11 cellular contexts compared by ENCODE assay signal in the genomic region with DNA sequence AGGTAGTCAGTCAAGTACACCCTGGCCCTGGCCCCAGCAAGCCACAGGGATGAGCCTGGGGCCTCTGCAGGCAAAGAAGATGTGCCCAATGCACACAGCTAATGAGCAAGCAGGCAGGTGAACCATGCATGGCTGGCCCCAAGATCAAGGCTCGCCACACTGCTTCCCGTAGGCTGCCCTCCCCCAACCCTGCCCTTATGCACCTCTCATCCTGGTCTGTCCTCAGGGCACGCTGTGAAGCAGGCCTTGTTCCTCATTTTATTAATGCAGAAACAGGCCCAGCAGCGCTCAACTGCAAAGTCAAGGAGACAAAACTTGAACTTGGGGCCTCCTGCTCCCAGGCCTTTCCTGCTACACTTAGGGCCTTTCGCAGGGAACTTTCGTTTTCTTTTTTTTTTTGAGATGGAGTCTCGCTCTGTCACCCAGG. TPM values are rescaled to one million over a fixed set of nuclear protein-coding genes. Genes with fewer than 3 reads are reported as not detected.
A peak's percentile ranks its signal among the peaks of the same experiment; 100 is the strongest.
DNase-seq lines count a peak whose midpoint lies in the region; ATAC-seq and TF ChIP-seq lines count a peak whose summit lies in the region.
"Had no signal": no experiment of that assay in that cellular context is flagged by ENCODE, and none has a peak within 500 bp of the region (broad histone marks: within the 10 kb centered on the region; RNA-seq: fewer than 3 reads in every experiment).

No MANE protein-coding gene starts in this region.

- no peak overlapping the region for H3K4me2 ChIP-seq in trophoblast cell (ENCODE audit: low read length)
- no peak overlapping the region for H3K4me2 ChIP-seq in GM23248 (ENCODE audit: unreplicated experiment)

- H3K27me3 ChIP-seq in trophoblast cell (ENCODE audit: insufficient read depth, low read length) (no peaks in the 10 kb centered on the region), GM23248 (replicated peaks; ENCODE audit: insufficient read depth) (no peaks in the 10 kb centered on the region)

- TF ChIP-seq CTCF in WTC11 (IDR thresholded peaks at IDR 0.05): no peak

- H3K9me3 Mint-ChIP-seq in WTC11 (no peaks in the 10 kb centered on the region), immature natural killer cell (no peaks in the 10 kb centered on the region)

- H3K79me1 ChIP-seq in trophoblast cell (ENCODE audit: low read length): peaks cover 31% of the 10 kb centered on the region

- H3K27ac ChIP-seq in KOPT-K1 (ENCODE audit: low read depth, low read length, poor library complexity, severe bottlenecking): peak overlapping the region; percentile 63
- H3K27ac ChIP-seq in trophoblast cell (ENCODE audit: low read depth, low read length): no peak overlapping the region
- no peak overlapping the region for H3K27ac ChIP-seq in GM23248

- H3K4me1 ChIP-seq in trophoblast cell (ENCODE audit: control insufficient read depth in 1 of 2, insufficient read depth in 2 of 2, low read length in 2 of 2) (peaks cover 41 to 53% of the 10 kb centered on the region in 2 experiments), GM23248 (ENCODE audit: insufficient read depth) (peaks cover 15% of the 10 kb centered on the region)

- H3K27ac Mint-ChIP-seq in WTC11 (peak overlapping the region; percentile 75), immature natural killer cell (no peak overlapping the region)

- H3K4ac ChIP-seq in trophoblast cell (ENCODE audit: low read depth, low read length): no peak overlapping the region

- DNase-seq in NCI-H510A treated with DMSO at 0.1 percent for 48 hours (lab: John Stamatoyannopoulos, UW) (peak; percentile 14), NCI-H510A (lab: John Stamatoyannopoulos, UW) (no peak), WTC11 (ENCODE audit: low spot score) (no peak), trophoblast cell (peak; percentile 83 to 90), immature natural killer cell (no peak), GM23248 (no peak)
- DNase-seq: KG1, NCI-H446, substantia nigra had no signal

- H3K4me3 ChIP-seq in trophoblast cell (ENCODE audit: low read depth, low read length) (no peak overlapping the region), GM23248 (no peak overlapping the region)

- no peaks in the 10 kb centered on the region for H3F3A ChIP-seq in GM23248 (ENCODE audit: insufficient read depth)

- peak overlapping the region; percentile 48 for H4K91ac ChIP-seq in trophoblast cell (ENCODE audit: low read depth, low read length)

- H3K36me3 ChIP-seq in KOPT-K1 (ENCODE audit: insufficient read depth, low read length): no peaks in the 10 kb centered on the region
- H3K36me3 ChIP-seq in trophoblast cell (ENCODE audit: control insufficient read depth in 1 of 2, insufficient read depth in 2 of 2, low read length in 2 of 2): no peaks in the 10 kb centered on the region
- H3K36me3 ChIP-seq in GM23248 (ENCODE audit: low read depth): no peaks in the 10 kb centered on the region

- H3K18ac ChIP-seq in trophoblast cell (ENCODE audit: low read length): no peak overlapping the region

- H3K4me1 Mint-ChIP-seq in WTC11: peaks cover 77% of the 10 kb centered on the region
- H3K4me1 Mint-ChIP-seq in immature natural killer cell: peaks cover 31 to 36% of the 10 kb centered on the region in 2 donors

- H4K8ac ChIP-seq in trophoblast cell (ENCODE audit: low read depth, low read length): no peak overlapping the region

- peak overlapping the region; percentile 37 for H2BK120ac ChIP-seq in trophoblast cell (ENCODE audit: insufficient read depth, low read length, poor library complexity)

- H2BK12ac ChIP-seq in trophoblast cell (ENCODE audit: low read length): peak overlapping the region; percentile 85

- H3K23ac ChIP-seq in trophoblast cell (ENCODE audit: low read length): no peak overlapping the region

- no peak overlapping the region for H4K12ac ChIP-seq in trophoblast cell (ENCODE audit: low read depth, low read length)

- H3K27me3 Mint-ChIP-seq in WTC11 (ENCODE audit: low read depth) (no peaks in the 10 kb centered on the region; the same call in 1 of the 2 replicates), immature natural killer cell (ENCODE audit: low read depth in 3 of 3) (peaks cover 0 to 6% (median 2%) of the 10 kb centered on the region in 3 donors)

- CTCF ChIA-PET in WTC11 (lab: Charles Lee): interaction anchor here (0.6 to 4.5 kb wide), 6 partner anchors 35 to 93 kb away, joined by 3 to 25 read pairs (median 4); no protein-coding TSS in a partner anchor

- no peak for ATAC-seq in WTC11
- no peak for ATAC-seq in HG03097 (IDR thresholded peaks at IDR 0.05; ENCODE audit: low FRiP score, unreplicated experiment)

- peaks cover 1% of the 10 kb centered on the region for H3K79me2 ChIP-seq in trophoblast cell (ENCODE audit: control insufficient read depth, insufficient read depth, low read length, poor library complexity)
- H3K79me2 ChIP-seq in GM23248 (ENCODE audit: insufficient read depth): no peaks in the 10 kb centered on the region

- in situ Hi-C loops in GM23248 (cut with MboI): no loop called here

- no peaks in the 10 kb centered on the region for H4K20me1 ChIP-seq in GM23248 (ENCODE audit: insufficient read depth)

- no peaks in the 10 kb centered on the region for H3K36me3 Mint-ChIP-seq in WTC11
- no peaks in the 10 kb centered on the region for H3K36me3 Mint-ChIP-seq in immature natural killer cell

- H3K9me3 ChIP-seq in KOPT-K1 (ENCODE audit: insufficient read depth, low read length, poor library complexity, severe bottlenecking): no peaks in the 10 kb centered on the region
- no peaks in the 10 kb centered on the region for H3K9me3 ChIP-seq in trophoblast cell (ENCODE audit: insufficient read depth, low read depth, low read length)
- H3K9me3 ChIP-seq in GM23248 (ENCODE audit: low read depth): no peaks in the 10 kb centered on the region

- peak overlapping the region; percentile 4 for H2AK5ac ChIP-seq in trophoblast cell (ENCODE audit: low read length)

- no peak overlapping the region for H3K14ac ChIP-seq in trophoblast cell (ENCODE audit: low read length)

- H3K9me2 ChIP-seq in GM23248 (ENCODE audit: insufficient read depth): no peaks in the 10 kb centered on the region

- WGBS in trophoblast cell (ENCODE audit: extremely low coverage, insufficient coverage, insufficient read length): no CpG with 5 or more reads among the region's 7 CpGs
- WGBS in GM23248 (ENCODE audit: low coverage in 1 of 2, low lambda C conversion rate in 2 of 2, missing lambda C conversion rate in 2 of 2), 2 experiments: 90 to 94% methylated on average over 6 to 7 of the region's 7 CpGs

- H3K4me3 Mint-ChIP-seq in WTC11 (no peak overlapping the region), immature natural killer cell (no peak overlapping the region)

- H3K9ac ChIP-seq in trophoblast cell (ENCODE audit: low read length): no peak overlapping the region
- H3K9ac ChIP-seq in GM23248: no peak overlapping the region

- POLR2A ChIA-PET in WTC11 (lab: Charles Lee): interaction anchor here (0.6 to 1.9 kb wide), 2 partner anchors 23 to 36 kb away, joined by 4 to 6 read pairs; partner anchors contain the start of gene ID3

- no peak overlapping the region for H2AFZ ChIP-seq in trophoblast cell (ENCODE audit: insufficient read depth, low read length, poor library complexity)
- H2AFZ ChIP-seq in GM23248: no peak overlapping the region

- no peak overlapping the region for H2BK5ac ChIP-seq in trophoblast cell (ENCODE audit: low read depth, low read length, poor library complexity)

TF ChIP-seq in WTC11, 78 proteins besides CTCF, POLR2A, EP300 and RAD21:
- TF ChIP-seq CREB1 (CRISPR knock-in tag; IDR thresholded peaks at IDR 0.05) (no peak), ZNF121 (CRISPR knock-in tag; IDR thresholded peaks at IDR 0.05) (peak; percentile 82)

RNA-seq across cellular contexts. Expression of gene ID3, which starts 35.6 kb away (rescaled TPM):
- 168 to 278 TPM (median 273 TPM) in 3 replicates for total RNA-seq in WTC11 (2021)
- polyA plus RNA-seq in trophoblast cell (2013): 335 and 340 TPM in 2 replicates
- polyA plus RNA-seq in immature natural killer cell (1 to 10 TPM in 1 of 3 donors, under 1 TPM in 1, not detected in 1; 0.28 to 2.5 TPM), GM23248 (2016; fragmentation: Nextera tagmentation; extraction: Ambion mirVana) (680 and 684 TPM in 2 replicates)
- 332 and 376 TPM in 2 replicates for total RNA-seq in GM23248 (2014; rRNA removed; shearing (Covaris generic))

Comparison
In these comparisons a context has a peak if more than half of its experiments do, and no peak if none do; other contexts are left out.
1. DNase-seq: peak in NCI-H510A treated with DMSO at 0.1 percent for 48 hours (single experiment) and trophoblast cell (2 of 2); none in NCI-H510A (single experiment), WTC11 (single experiment), immature natural killer cell (0 of 3) and GM23248 (single experiment).